In genomic region chr17:64282753-64283080, GRCh38 we compare ENCODE assay signal across 2 cellular contexts.
TF ChIP-seq lines count a peak whose summit lies in the region.

No MANE protein-coding gene starts in this region.

TF ChIP-seq in A549, 52 proteins besides CTCF, POLR2A, EP300 and RAD21:
- TF ChIP-seq, protein P1, sequence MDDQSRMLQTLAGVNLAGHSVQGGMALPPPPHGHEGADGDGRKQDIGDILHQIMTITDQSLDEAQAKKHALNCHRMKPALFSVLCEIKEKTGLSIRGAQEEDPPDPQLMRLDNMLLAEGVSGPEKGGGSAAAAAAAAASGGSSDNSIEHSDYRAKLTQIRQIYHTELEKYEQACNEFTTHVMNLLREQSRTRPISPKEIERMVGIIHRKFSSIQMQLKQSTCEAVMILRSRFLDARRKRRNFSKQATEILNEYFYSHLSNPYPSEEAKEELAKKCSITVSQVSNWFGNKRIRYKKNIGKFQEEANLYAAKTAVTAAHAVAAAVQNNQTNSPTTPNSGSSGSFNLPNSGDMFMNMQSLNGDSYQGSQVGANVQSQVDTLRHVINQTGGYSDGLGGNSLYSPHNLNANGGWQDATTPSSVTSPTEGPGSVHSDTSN (IDR thresholded peaks at IDR 0.05): no peak
- TF ChIP-seq CBX8 (IDR thresholded peaks at IDR 0.05) (no peak), SMC3 (IDR thresholded peaks at IDR 0.05) (no peak), GATA3 (IDR thresholded peaks at IDR 0.05; ENCODE audit: borderline replicate concordance) (no peak), HOXB13 (CRISPR knock-in tag; IDR thresholded peaks at IDR 0.05; ENCODE audit: low read depth) (no peak)

TF ChIP-seq in HCT116, 20 proteins besides CTCF, POLR2A, EP300 and RAD21 (continued from another document):
- no peak for TF ChIP-seq ZBTB33 (IDR thresholded peaks at IDR 0.05; ENCODE audit: extremely low read depth, insufficient replicate concordance, low read length)
- no peak for TF ChIP-seq SRF (IDR thresholded peaks at IDR 0.05; ENCODE audit: low read depth)
- TF ChIP-seq CEBPB (IDR thresholded peaks at IDR 0.05; ENCODE audit: low read depth): no peak
- TF ChIP-seq EZH2phosphoT487 (IDR thresholded peaks at IDR 0.05; ENCODE audit: borderline replicate concordance): no peak
- TF ChIP-seq, protein P2, sequence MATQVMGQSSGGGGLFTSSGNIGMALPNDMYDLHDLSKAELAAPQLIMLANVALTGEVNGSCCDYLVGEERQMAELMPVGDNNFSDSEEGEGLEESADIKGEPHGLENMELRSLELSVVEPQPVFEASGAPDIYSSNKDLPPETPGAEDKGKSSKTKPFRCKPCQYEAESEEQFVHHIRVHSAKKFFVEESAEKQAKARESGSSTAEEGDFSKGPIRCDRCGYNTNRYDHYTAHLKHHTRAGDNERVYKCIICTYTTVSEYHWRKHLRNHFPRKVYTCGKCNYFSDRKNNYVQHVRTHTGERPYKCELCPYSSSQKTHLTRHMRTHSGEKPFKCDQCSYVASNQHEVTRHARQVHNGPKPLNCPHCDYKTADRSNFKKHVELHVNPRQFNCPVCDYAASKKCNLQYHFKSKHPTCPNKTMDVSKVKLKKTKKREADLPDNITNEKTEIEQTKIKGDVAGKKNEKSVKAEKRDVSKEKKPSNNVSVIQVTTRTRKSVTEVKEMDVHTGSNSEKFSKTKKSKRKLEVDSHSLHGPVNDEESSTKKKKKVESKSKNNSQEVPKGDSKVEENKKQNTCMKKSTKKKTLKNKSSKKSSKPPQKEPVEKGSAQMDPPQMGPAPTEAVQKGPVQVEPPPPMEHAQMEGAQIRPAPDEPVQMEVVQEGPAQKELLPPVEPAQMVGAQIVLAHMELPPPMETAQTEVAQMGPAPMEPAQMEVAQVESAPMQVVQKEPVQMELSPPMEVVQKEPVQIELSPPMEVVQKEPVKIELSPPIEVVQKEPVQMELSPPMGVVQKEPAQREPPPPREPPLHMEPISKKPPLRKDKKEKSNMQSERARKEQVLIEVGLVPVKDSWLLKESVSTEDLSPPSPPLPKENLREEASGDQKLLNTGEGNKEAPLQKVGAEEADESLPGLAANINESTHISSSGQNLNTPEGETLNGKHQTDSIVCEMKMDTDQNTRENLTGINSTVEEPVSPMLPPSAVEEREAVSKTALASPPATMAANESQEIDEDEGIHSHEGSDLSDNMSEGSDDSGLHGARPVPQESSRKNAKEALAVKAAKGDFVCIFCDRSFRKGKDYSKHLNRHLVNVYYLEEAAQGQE (IDR thresholded peaks at IDR 0.05; ENCODE audit: low read depth): no peak
- TF ChIP-seq ZFX (IDR thresholded peaks at IDR 0.05): no peak
- TF ChIP-seq EZH2 (IDR thresholded peaks at IDR 0.05): no peak
- TF ChIP-seq SIN3A (IDR thresholded peaks at IDR 0.05; ENCODE audit: low read depth): no peak
- no peak for TF ChIP-seq YY1 (IDR thresholded peaks at IDR 0.05; ENCODE audit: extremely low read depth, insufficient replicate concordance, low read depth, low read length)
- TF ChIP-seq POLR2AphosphoS5 (IDR thresholded peaks at IDR 0.05; ENCODE audit: low read depth, low read length): no peak
- TF ChIP-seq ATF3 (IDR thresholded peaks at IDR 0.05): no peak
- no peak for TF ChIP-seq JUND (IDR thresholded peaks at IDR 0.05)
- no peak for TF ChIP-seq CBX3 (IDR thresholded peaks at IDR 0.05; ENCODE audit: low read depth)
- TF ChIP-seq, protein P3, sequence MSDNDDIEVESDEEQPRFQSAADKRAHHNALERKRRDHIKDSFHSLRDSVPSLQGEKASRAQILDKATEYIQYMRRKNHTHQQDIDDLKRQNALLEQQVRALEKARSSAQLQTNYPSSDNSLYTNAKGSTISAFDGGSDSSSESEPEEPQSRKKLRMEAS (IDR thresholded peaks at IDR 0.05): no peak
- no peak for TF ChIP-seq TCF7L2 (IDR thresholded peaks at IDR 0.05; ENCODE audit: borderline replicate concordance, extremely low read depth, insufficient read depth, insufficient read length)
TF ChIP-seq in HCT116: peak in this region for 0.
